Comparison of ENCODE assay signal across 1 cellular context in genomic region chr7:130141161-130141857, GRCh38.
TF ChIP-seq lines count a peak whose summit lies in the region.

No MANE protein-coding gene starts in this region.

TF ChIP-seq in WTC11, 78 proteins besides CTCF, POLR2A, EP300 and RAD21 (continued from another document):
- TF ChIP-seq PREB (CRISPR knock-in tag; IDR thresholded peaks at IDR 0.05; ENCODE audit: borderline replicate concordance) (no peak), ZNF671 (CRISPR knock-in tag; IDR thresholded peaks at IDR 0.05) (0 out of 2 replicates have a peak, but pooled peaks have one; percentile 5), SMAD4 (CRISPR knock-in tag; IDR thresholded peaks at IDR 0.05) (no peak), CDX4 (CRISPR knock-in tag; IDR thresholded peaks at IDR 0.05; ENCODE audit: borderline replicate concordance) (no peak), ZNF423 (CRISPR knock-in tag; IDR thresholded peaks at IDR 0.05) (peak; percentile 61), ZNF281 (CRISPR knock-in tag; IDR thresholded peaks at IDR 0.05) (peak; percentile 46; the same call in 1 of the 2 replicates), ATF3 (CRISPR knock-in tag; conservative IDR thresholded peaks at IDR 0.05) (no peak), IRF1 (CRISPR knock-in tag; IDR thresholded peaks at IDR 0.05) (no peak)
